In the genomic region with DNA sequence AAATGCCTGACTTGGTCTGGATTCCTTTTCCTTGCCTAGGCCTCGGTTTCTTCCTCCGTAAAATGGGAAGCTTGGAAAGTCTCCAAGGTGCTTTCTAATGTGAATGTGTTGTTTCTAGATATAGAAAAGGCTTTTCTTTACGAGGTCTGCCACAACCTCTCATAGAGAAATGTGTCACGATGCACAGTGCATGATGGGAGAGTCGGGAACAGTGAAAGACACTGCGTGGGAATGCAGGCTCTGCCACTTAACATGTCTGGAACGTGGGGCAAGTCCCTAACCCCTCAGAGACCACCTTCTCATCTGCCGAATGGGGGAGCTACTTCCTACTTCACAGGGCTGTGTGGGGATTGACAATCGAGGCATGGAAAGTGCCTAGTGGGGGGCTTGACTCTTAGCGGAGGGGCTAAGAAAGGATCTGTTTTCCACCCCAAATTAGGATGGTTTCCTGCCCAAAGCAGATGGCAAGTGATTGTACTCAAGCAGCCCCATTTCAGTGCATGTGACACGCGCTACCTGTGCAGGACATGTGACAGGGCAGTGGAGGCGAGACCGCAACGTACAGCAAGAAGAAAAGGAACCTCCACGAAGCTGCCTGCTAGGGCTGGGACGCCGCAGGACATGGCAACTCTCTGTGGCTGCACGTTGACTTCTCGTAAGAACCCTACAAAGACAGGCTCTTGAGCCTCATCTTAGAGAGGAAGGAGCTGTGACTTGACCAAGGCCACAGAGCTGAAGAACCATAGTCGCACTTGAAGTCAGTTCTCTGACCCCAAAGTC, we compare ENCODE assay signal across 16 cellular contexts.
DNase-seq lines count a peak whose midpoint lies in the region; ATAC-seq, FAIRE-seq and TF ChIP-seq lines count a peak whose summit lies in the region.
"Had no signal": no experiment of that assay in that cellular context is flagged by ENCODE, and none has a peak within 500 bp of the region (broad histone marks: within the 10 kb centered on the region; RNA-seq: fewer than 3 reads in every experiment).

No MANE protein-coding gene starts in this region.

- no peaks in the 10 kb centered on the region for H3K36me3 Mint-ChIP-seq in neural crest cell (ENCODE audit: low read depth)

- no peak overlapping the region for H3K4ac ChIP-seq in H1 (replicated peaks; ENCODE audit: insufficient read length, low read depth, low read length)

- H2AK5ac ChIP-seq in H1 (ENCODE audit: low read depth, low read length) = no peak overlapping the region

- H3K4me1 ChIP-seq in H1 (replicated peaks in 1 of 4; ENCODE audit: control insufficient read depth in 3 of 4, insufficient read depth in 4 of 4, low read length in 3 of 4) (peaks cover 0 to 4% (median 1%) of the 10 kb centered on the region in 4 experiments; a peak in 3 of 7 replicates), spleen (peaks cover 0 to 15% (median 0%) of the 10 kb centered on the region in 6 donors), A673 (ENCODE audit: insufficient read depth, low read length, poor library complexity, severe bottlenecking) (no peaks in the 10 kb centered on the region), heart right ventricle (peaks cover 0 to 11% (median 0%) of the 10 kb centered on the region in 9 donors)

- H3K4me1 Mint-ChIP-seq in neural crest cell = peaks cover 15% of the 10 kb centered on the region

- POLR2A ChIA-PET in H1 (lab: Charles Lee; ENCODE audit: partially characterized antibody) = interaction anchor here (0.8 to 1.8 kb wide), 3 partner anchors 8 to 18 kb away, joined by 3 to 4 read pairs (median 3); no protein-coding TSS in a partner anchor
- POLR2A ChIA-PET in A673 (lab: Charles Lee; ENCODE audit: low non-redundant PET) = no interaction called here

- no peak overlapping the region for H3K4me3 Mint-ChIP-seq in neural crest cell
- H3K4me3 Mint-ChIP-seq: CD14-positive monocyte; CD8-positive, alpha-beta T cell; IgD-negative memory B cell had no signal

- no peak overlapping the region; the same call in 1 of the 2 replicates for H2BK5ac ChIP-seq in H1 (ENCODE audit: low read depth, low read length)

- FAIRE-seq in H1 (lab: Jason Lieb, UNC) = no peak
- FAIRE-seq: A549 had no signal

- H3K23ac ChIP-seq in H1 (ENCODE audit: insufficient read length) = no peak overlapping the region

- no peak for TF ChIP-seq EP300 in H1 (IDR thresholded peaks at IDR 0.05; ENCODE audit: borderline replicate concordance in 1 of 2, low read depth in 2 of 2, low read length in 2 of 2)

- H4K91ac ChIP-seq in H1 (replicated peaks; ENCODE audit: insufficient read length, low read length) = no peak overlapping the region

- no peak overlapping the region for H4K5ac ChIP-seq in H1 (ENCODE audit: insufficient read length, low read depth, low read length)

- no peaks in the 10 kb centered on the region for H3K79me2 ChIP-seq in H1 (ENCODE audit: control insufficient read depth in 1 of 2, insufficient read depth in 2 of 2, low read length in 2 of 2)

- TF ChIP-seq RAD21 in H1 (IDR thresholded peaks at IDR 0.05 in 1 of 2, conservative IDR thresholded peaks at IDR 0.05 in 1 of 2; ENCODE audit: low read depth in 2 of 2, low read length in 2 of 2) = no peak

- ATAC-seq in heart right ventricle = no peak
- ATAC-seq: A549; CD8-positive, alpha-beta T cell had no signal

- H4K8ac ChIP-seq in H1 (ENCODE audit: extremely low read depth, insufficient read depth, low read length) = no peak overlapping the region

- peak overlapping the region; percentile 3 for H3K27ac Mint-ChIP-seq in neural crest cell (ENCODE audit: unreplicated experiment)
- H3K27ac Mint-ChIP-seq: CD8-positive, alpha-beta T cell; IgD-negative memory B cell had no signal

- 86% methylated on average over 21 of the region's 21 CpGs; no CpG with 5 or more reads in 1 of the 2 experiments for WGBS in H1 (ENCODE audit: extremely low coverage in 1 of 2, insufficient coverage in 1 of 2, insufficient read length in 1 of 2, insufficient replicate concordance in 2 of 2, low coverage in 1 of 2, low lambda C conversion rate in 2 of 2, missing lambda C conversion rate in 1 of 2), 2 experiments
- WGBS in spleen, 5 donors = 90 to 95% (median 93%) methylated on average over 21 of the region's 21 CpGs
- WGBS in heart right ventricle, 2 donors = 94 to 96% methylated on average over 21 of the region's 21 CpGs

- H4K20me1 ChIP-seq in H1 (replicated peaks in 1 of 2; ENCODE audit: control insufficient read depth in 1 of 2, insufficient read depth in 2 of 2, low read length in 2 of 2) = no peaks in the 10 kb centered on the region

- CTCF ChIA-PET in H1 (lab: Charles Lee; ENCODE audit: partially characterized antibody) (interaction anchor here (0.8 to 1.9 kb wide), 7 partner anchors 9 to 69 kb away, joined by 3 to 5 read pairs (median 3); no protein-coding TSS in a partner anchor), A673 (lab: Charles Lee) (no interaction called here)

- H3K9me3 Mint-ChIP-seq in neural crest cell = no peaks in the 10 kb centered on the region
- H3K9me3 Mint-ChIP-seq: CD8-positive, alpha-beta T cell; IgD-negative memory B cell had no signal

- no peaks in the 10 kb centered on the region for H3K27me3 Mint-ChIP-seq in neural crest cell (ENCODE audit: low read depth)
- H3K27me3 Mint-ChIP-seq: IgD-negative memory B cell had no signal

- no peak overlapping the region for H3K14ac ChIP-seq in H1 (ENCODE audit: insufficient read length)

- H2BK15ac ChIP-seq in H1 (ENCODE audit: low read length) = no peak overlapping the region

- H2BK120ac ChIP-seq in H1 (replicated peaks; ENCODE audit: low read depth, low read length) = no peak overlapping the region

- no peak overlapping the region for H3K9ac ChIP-seq in H1 (replicated peaks in 1 of 4; ENCODE audit: extremely low read depth in 1 of 4, low read depth in 3 of 4, low read length in 3 of 4)
- H3K9ac ChIP-seq: GM23248, KMS-11 had no signal

- no peak overlapping the region for H3K18ac ChIP-seq in H1 (ENCODE audit: extremely low read depth, low read length)

- H3K27ac ChIP-seq in HL-60 (replicated peaks) (peak overlapping the region; percentile 29), H1 (ENCODE audit: low read depth, low read length) (no peak overlapping the region), spleen (no peak overlapping the region), A673 (ENCODE audit: low read depth, low read length, poor library complexity, severe bottlenecking) (no peak overlapping the region), heart right ventricle (no peak overlapping the region)
- H3K27ac ChIP-seq: A549, GM23248, KMS-11 had no signal

- H3K56ac ChIP-seq in H1 (replicated peaks; ENCODE audit: insufficient read length, low read depth, low read length) = no peak overlapping the region

- no peak overlapping the region for H3K4me2 ChIP-seq in H1 (ENCODE audit: insufficient read depth in 1 of 2, low read depth in 2 of 2, low read length in 2 of 2)
- H3K4me2 ChIP-seq: A549, KMS-11 had no signal

- 0 out of 2 replicates have a peak overlapping the region, but pooled peaks have one; percentile 30 for H2BK12ac ChIP-seq in H1 (ENCODE audit: low read depth, low read length)

- intact Hi-C loops in spleen (cut with DNase I; ENCODE audit: low total_unique reads) = no loop called here
- intact Hi-C loops in A673 (cut with micrococcal nuclease; ENCODE audit: unreplicated experiment) = no loop called here
- intact Hi-C loops in heart right ventricle (cut with DNase I) = no loop called here

- BruUV-seq in A673 (replicated peaks; lab: Mats Ljungman, UMichigan) = no TSS peak

- H3K9me3 ChIP-seq in H1 (ENCODE audit: insufficient read depth in 2 of 2, low read depth in 1 of 2, low read length in 1 of 2) (no peaks in the 10 kb centered on the region), spleen (no peaks in the 10 kb centered on the region), A673 (ENCODE audit: low read depth, low read length, poor library complexity, severe bottlenecking) (no peaks in the 10 kb centered on the region), heart right ventricle (no peaks in the 10 kb centered on the region)
- H3K9me3 ChIP-seq: A549 had no signal

- H2AFZ ChIP-seq in H1 (ENCODE audit: low read length) = no peak overlapping the region
- H2AFZ ChIP-seq: GM23248 had no signal

- TF ChIP-seq CTCF in HL-60 (IDR thresholded peaks at IDR 0.05; ENCODE audit: insufficient read depth, low read length) (no peak), H1 (IDR thresholded peaks at IDR 0.05; ENCODE audit: control extremely low read depth in 1 of 3, insufficient read depth in 1 of 3, low read depth in 1 of 3, low read length in 3 of 3) (no peak), neural crest cell (conservative IDR thresholded peaks at IDR 0.05) (no peak), spleen (IDR thresholded peaks at IDR 0.05 in 8 of 11, conservative IDR thresholded peaks at IDR 0.05 in 3 of 11) (no peak), A673 (conservative IDR thresholded peaks at IDR 0.05; ENCODE audit: low read depth, low read length) (no peak), heart right ventricle (IDR thresholded peaks at IDR 0.05) (no peak)

- no peaks in the 10 kb centered on the region for H3K79me1 ChIP-seq in H1 (ENCODE audit: low read depth, low read length)

- DNase-seq in HL-60 (ENCODE audit: low read depth in 1 of 2, low spot score in 1 of 2) = peak; percentile 31 to 68
- no peak for DNase-seq in H1 (ENCODE audit: low read depth in 1 of 2, low spot score in 2 of 2)
- DNase-seq in neural crest cell (ENCODE audit: low read depth, low spot score) = no peak
- peak; percentile 25 for DNase-seq in spleen
- DNase-seq in A673 (ENCODE audit: low spot score) = no peak
- no peak for DNase-seq in heart right ventricle
- DNase-seq in SKM-1 (lab: John Stamatoyannopoulos, UW; ENCODE audit: unreplicated experiment) = no peak
- DNase-seq: CD8-positive, alpha-beta T cell; COR-L47; DND-41; GM23248; H7 had no signal

- H3K4me3 ChIP-seq in HL-60 (replicated peaks; ENCODE audit: insufficient read depth, low read length) (no peak overlapping the region), H1 (ENCODE audit: extremely low read depth in 1 of 4, insufficient read depth in 2 of 4, low read depth in 3 of 4, low read length in 4 of 4) (no peak overlapping the region), spleen (no peak overlapping the region), A673 (ENCODE audit: low read depth, low read length, poor library complexity, severe bottlenecking) (no peak overlapping the region), heart right ventricle (no peak overlapping the region)
- H3K4me3 ChIP-seq: A549, GM23248 had no signal

- H3K27me3 ChIP-seq in HL-60 (ENCODE audit: insufficient read depth, poor library complexity, severe bottlenecking) = no peaks in the 10 kb centered on the region
- no peaks in the 10 kb centered on the region for H3K27me3 ChIP-seq in H1 (replicated peaks in 1 of 4; ENCODE audit: control insufficient read depth in 3 of 4, extremely low read depth in 1 of 4, insufficient read depth in 3 of 4, low read length in 3 of 4)
- no peaks in the 10 kb centered on the region for H3K27me3 ChIP-seq in spleen (replicated peaks in 1 of 7)
- no peaks in the 10 kb centered on the region for H3K27me3 ChIP-seq in A673 (replicated peaks; ENCODE audit: insufficient read depth, low read depth, low read length, poor library complexity)
- H3K27me3 ChIP-seq in heart right ventricle = no peaks in the 10 kb centered on the region

- no peak overlapping the region for H2BK20ac ChIP-seq in H1 (ENCODE audit: low read length)

- TF ChIP-seq POLR2A in H1 (IDR thresholded peaks at IDR 0.05; ENCODE audit: control extremely low read depth in 1 of 2, low read depth in 2 of 2, low read length in 2 of 2) = no peak
- no peak for TF ChIP-seq POLR2A in spleen (IDR thresholded peaks at IDR 0.05)

- no peaks in the 10 kb centered on the region for H3K23me2 ChIP-seq in H1 (ENCODE audit: low read depth, low read length)

- H3K36me3 ChIP-seq in H1 (ENCODE audit: control insufficient read depth in 2 of 4, insufficient read depth in 4 of 4, low read length in 3 of 4) (no peaks in the 10 kb centered on the region), spleen (peaks cover 0 to 12% (median 0%) of the 10 kb centered on the region in 6 donors), A673 (ENCODE audit: insufficient read depth, low read length, poor library complexity, severe bottlenecking) (no peaks in the 10 kb centered on the region), heart right ventricle (no peaks in the 10 kb centered on the region)

Comparison
In these comparisons a context has a peak if more than half of its experiments do, and no peak if none do; other contexts are left out.
1. DNase-seq: peak in HL-60 (2 of 2) and spleen (single experiment); none in H1 (0 of 2), neural crest cell (single experiment), A673 (single experiment), heart right ventricle (0 of 2) and SKM-1 (single experiment).